15 cellular contexts compared by ENCODE assay signal in genomic region chr3:123344941-123345594, GRCh38.
DNase-seq lines count a peak whose midpoint lies in the region; ATAC-seq and TF ChIP-seq lines count a peak whose summit lies in the region.
"Had no signal": no experiment of that assay in that cellular context is flagged by ENCODE, and none has a peak within 500 bp of the region (broad histone marks: within the 10 kb centered on the region; RNA-seq: fewer than 3 reads in every experiment).

No MANE protein-coding gene starts in this region.

- no peak overlapping the region for H3K4me3 ChIP-seq in subcutaneous abdominal adipose tissue (ENCODE audit: low read depth in 1 of 5, low read length in 5 of 5)
- H3K4me3 ChIP-seq: ovary had no signal

- H3K27me3 Mint-ChIP-seq in chondrocyte (ENCODE audit: low read depth), result peaks cover 36% of the 10 kb centered on the region

- H3K4me1 Mint-ChIP-seq in chondrocyte (ENCODE audit: low read depth), result peaks cover 46% of the 10 kb centered on the region

- peaks cover 9% of the 10 kb centered on the region for H3K36me3 Mint-ChIP-seq in chondrocyte (ENCODE audit: low read depth)
- H3K36me3 Mint-ChIP-seq: mesothelial cell of epicardium had no signal

- no peaks in the 10 kb centered on the region for H3K9me3 ChIP-seq in subcutaneous abdominal adipose tissue (ENCODE audit: control insufficient read depth in 5 of 5, low read length in 5 of 5)
- H3K9me3 ChIP-seq: ovary had no signal

- peaks cover 2 to 20% (median 15%) of the 10 kb centered on the region in 5 donors for H3K4me1 ChIP-seq in subcutaneous abdominal adipose tissue (ENCODE audit: control insufficient read depth in 5 of 5, insufficient read depth in 5 of 5, low read length in 5 of 5)

- H3K9ac ChIP-seq in subcutaneous abdominal adipose tissue (ENCODE audit: low read length in 5 of 5), result no peak overlapping the region

- no peak for ATAC-seq in HG03039 (IDR thresholded peaks at IDR 0.05; ENCODE audit: unreplicated experiment)

- peak overlapping the region; percentile 47 for H3K27ac ChIP-seq in subcutaneous abdominal adipose tissue (ENCODE audit: low read depth, low read length)
- H3K27ac ChIP-seq: ovary had no signal

- H3K27ac Mint-ChIP-seq in chondrocyte (ENCODE audit: unreplicated experiment), result peak overlapping the region; percentile 9
- H3K27ac Mint-ChIP-seq: mesothelial cell of epicardium had no signal

- H3K36me3 ChIP-seq in subcutaneous abdominal adipose tissue (ENCODE audit: control insufficient read depth in 5 of 5, insufficient read depth in 5 of 5, low read length in 5 of 5), result peaks cover 0 to 20% (median 14%) of the 10 kb centered on the region in 5 donors
- H3K36me3 ChIP-seq: ovary had no signal

- no peak overlapping the region for H3K4me3 Mint-ChIP-seq in chondrocyte (ENCODE audit: unreplicated experiment)
- H3K4me3 Mint-ChIP-seq: mesothelial cell of epicardium had no signal

- H3K27me3 ChIP-seq in subcutaneous abdominal adipose tissue (ENCODE audit: control insufficient read depth in 5 of 5, insufficient read depth in 4 of 5, low read length in 5 of 5), result peaks cover 0 to 7% (median 3%) of the 10 kb centered on the region in 5 donors
- H3K27me3 ChIP-seq: ovary had no signal

- TF ChIP-seq CTCF in chondrocyte (IDR thresholded peaks at IDR 0.05), result peak; percentile 53

- H3K9me3 Mint-ChIP-seq in chondrocyte (ENCODE audit: low read depth), result no peaks in the 10 kb centered on the region
- H3K9me3 Mint-ChIP-seq: mesothelial cell of epicardium had no signal

- DNase-seq in NCI-H82 (lab: John Stamatoyannopoulos, UW) (peak; percentile 37), chondrocyte (ENCODE audit: low spot score) (peak; percentile 72), islet precursor cell (peak; percentile 75), NCI-H2107 treated with DMSO at 0.1 percent for 48 hours (lab: John Stamatoyannopoulos, UW; ENCODE audit: unreplicated experiment) (no peak), AG08395 (ENCODE audit: low spot score) (no peak)
- DNase-seq: activated T-cell treated with anti-CD3 and anti-CD28 coated beads, Interleukin-2, amount 50 U/mL, for 48 hours; amniotic stem cell; NCI-H2029 treated with DMSO at 0.1 percent for 48 hours; NCI-H748 treated with DMSO at 0.1 percent for 48 hours; SHP77; T-helper 9 cell had no signal

Comparison
In these comparisons a context has a peak if more than half of its experiments do, and no peak if none do; other contexts are left out.
1. DNase-seq: peak in NCI-H82 (single experiment), chondrocyte (single experiment) and islet precursor cell (single experiment); none in NCI-H2107 treated with DMSO at 0.1 percent for 48 hours (single experiment) and AG08395 (single experiment).